In the genomic region with DNA sequence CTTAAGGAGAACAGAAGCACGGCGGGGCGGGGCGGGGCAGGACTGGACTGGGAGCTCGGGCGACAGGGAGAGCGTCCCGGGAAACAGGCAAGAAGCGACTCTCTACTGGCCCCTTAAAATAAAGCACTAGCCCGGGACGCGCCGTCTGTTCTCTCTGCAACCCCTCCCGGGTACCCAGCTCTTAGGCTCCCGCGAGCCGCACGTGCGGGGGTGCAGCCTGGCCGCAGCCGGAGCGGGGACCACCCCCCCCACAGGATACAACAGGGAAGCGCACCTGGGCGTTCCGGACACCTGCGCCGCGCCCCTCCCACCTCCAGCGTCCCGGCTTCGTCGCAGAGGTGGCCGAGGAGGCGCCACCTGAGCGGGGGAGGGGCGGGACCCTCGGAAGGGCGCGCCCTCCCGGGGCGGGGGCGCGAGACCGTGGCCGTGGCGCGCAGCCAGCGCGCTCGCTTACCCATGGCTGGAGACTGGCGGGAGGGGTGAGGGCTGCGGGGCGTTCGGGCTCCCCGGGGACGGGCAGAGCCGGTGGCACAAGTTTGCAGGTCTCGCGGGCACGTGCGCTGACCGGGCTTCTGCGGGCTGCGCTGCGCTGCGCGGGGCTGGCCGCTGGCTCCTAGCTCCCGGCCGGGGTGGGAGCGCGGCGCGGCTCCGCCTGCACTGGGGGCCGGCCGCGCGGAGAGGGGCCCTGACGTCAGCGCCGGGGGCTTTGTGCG, we compare ENCODE assay signal across 8 cellular contexts.
DNase-seq lines count a peak whose midpoint lies in the region; ATAC-seq and TF ChIP-seq lines count a peak whose summit lies in the region.

No MANE protein-coding gene starts in this region.

- DNase-seq in IMR-90 (peak; percentile 2), left ventricle myocardium inferior (peak; percentile 12), glomerular visceral epithelial cell (ENCODE audit: extremely low spot score) (no peak)
- DNase-seq in activated naive CD4-positive, alpha-beta T cell treated with anti-CD3 and anti-CD28 coated beads, Interleukin-2, amount 50 U/mL, for 16 hours = peak; percentile 10

- H2AFZ ChIP-seq in IMR-90 (replicated peaks; ENCODE audit: low read length, poor library complexity) = peak overlapping the region; percentile 77

- 5% methylated on average over 36 of the region's 83 CpGs; no CpG with 5 or more reads in 1 of the 2 experiments for WGBS in IMR-90 (ENCODE audit: extremely low coverage in 2 of 2, insufficient read length in 1 of 2), 2 experiments

- no peak overlapping the region for H3K4ac ChIP-seq in IMR-90 (ENCODE audit: low read depth, low read length)

- in situ Hi-C loops in IMR-90 (cut with MboI; ENCODE audit: low sequenced_read_pairs) = no loop called here

- no peaks in the 10 kb centered on the region; a peak in 1 of 22 replicates for H3K36me3 ChIP-seq in BLaER1 treated with 17β-estradiol and CSF1 and Interleukin-3, amounts not matched to agents 10 nM and 100 nM
- H3K36me3 ChIP-seq in IMR-90 (ENCODE audit: control insufficient read depth, insufficient read depth, low read length) (no peaks in the 10 kb centered on the region), left ventricle myocardium inferior (no peaks in the 10 kb centered on the region), rectal smooth muscle tissue (ENCODE audit: control insufficient read depth, insufficient read depth, low read length) (no peaks in the 10 kb centered on the region)

- H3K23ac ChIP-seq in IMR-90 (ENCODE audit: low read depth, low read length) = no peak overlapping the region

- no peak for TF ChIP-seq POLR2A in IMR-90 (IDR thresholded peaks at IDR 0.05; ENCODE audit: low read depth, low read length)

- no peak overlapping the region for H2BK20ac ChIP-seq in IMR-90 (ENCODE audit: low read depth, low read length)

- H3K27me3 ChIP-seq in BLaER1 treated with 17β-estradiol and CSF1 and Interleukin-3, amounts not matched to agents 10 nM and 100 nM = peaks cover 96 to 100% (median 100%) of the 10 kb centered on the region in 11 experiments
- H3K27me3 ChIP-seq in IMR-90 (ENCODE audit: control insufficient read depth, insufficient read depth, low read length) = peaks cover 42% of the 10 kb centered on the region
- H3K27me3 ChIP-seq in left ventricle myocardium inferior (ENCODE audit: low read depth) = peaks cover 12% of the 10 kb centered on the region
- H3K27me3 ChIP-seq in rectal smooth muscle tissue (ENCODE audit: control insufficient read depth, insufficient read depth, low read length) = peaks cover 4% of the 10 kb centered on the region

- H3K9me3 ChIP-seq in BLaER1 treated with 17β-estradiol and CSF1 and Interleukin-3, amounts not matched to agents 10 nM and 100 nM (replicated peaks in 1 of 11) = peaks cover 0 to 20% (median 0%) of the 10 kb centered on the region in 11 experiments; a peak in 7 of 22 replicates
- H3K9me3 ChIP-seq in IMR-90 (ENCODE audit: control insufficient read depth, insufficient read depth, low read length) (no peaks in the 10 kb centered on the region), left ventricle myocardium inferior (replicated peaks) (no peaks in the 10 kb centered on the region)

- no peak overlapping the region for H2BK15ac ChIP-seq in IMR-90 (ENCODE audit: low read depth, low read length)

- TF ChIP-seq CTCF in IMR-90 (conservative IDR thresholded peaks at IDR 0.05; ENCODE audit: low read depth, low read length) (no peak), left ventricle myocardium inferior (IDR thresholded peaks at IDR 0.05; ENCODE audit: borderline replicate concordance) (no peak)

- no peak overlapping the region for H3K56ac ChIP-seq in IMR-90 (ENCODE audit: extremely low read depth, insufficient read depth, low read length)

- H3K4me2 ChIP-seq in BLaER1 treated with 17β-estradiol and CSF1 and Interleukin-3, amounts not matched to agents 10 nM and 100 nM = peak overlapping the region; percentile 74 to 92 (median 86)
- peak overlapping the region; percentile 67 for H3K4me2 ChIP-seq in IMR-90 (ENCODE audit: low read depth, low read length)

- POLR2A ChIA-PET in IMR-90 (lab: Charles Lee; ENCODE audit: unreplicated experiment) = interaction anchor here (0.5 kb wide), 1 partner anchor 13 kb away, joined by 3 read pairs; no protein-coding TSS in a partner anchor

- dilution Hi-C loops in IMR-90 (cut with HindIII; ENCODE audit: low sequenced_read_pairs, unreplicated experiment) = no loop called here

- H2BK120ac ChIP-seq in IMR-90 (ENCODE audit: low read depth, low read length) = no peak overlapping the region

- H2AK5ac ChIP-seq in IMR-90 (ENCODE audit: low read depth, low read length) = no peak overlapping the region

- H3K79me1 ChIP-seq in IMR-90 (ENCODE audit: low read depth in 1 of 2, low read length in 2 of 2) = no peaks in the 10 kb centered on the region

- H3K9ac ChIP-seq in BLaER1 treated with 17β-estradiol and CSF1 and Interleukin-3, amounts not matched to agents 10 nM and 100 nM = peak overlapping the region; percentile 60 to 79 (median 67); a peak in 21 of 22 replicates
- H3K9ac ChIP-seq in IMR-90 (ENCODE audit: low read depth, low read length) (no peak overlapping the region), rectal smooth muscle tissue (ENCODE audit: low read length) (no peak overlapping the region)

- no TSS peak for BruUV-seq in IMR-90 (replicated peaks; lab: Mats Ljungman, UMichigan)

- no peak for TF ChIP-seq RAD21 in IMR-90 (IDR thresholded peaks at IDR 0.05; ENCODE audit: low read length)

- intact Hi-C loops in IMR-90 (cut with micrococcal nuclease) (no loop called here), left ventricle myocardium inferior (cut with micrococcal nuclease) (no loop called here)

- H4K20me1 ChIP-seq in BLaER1 treated with 17β-estradiol and CSF1 and Interleukin-3, amounts not matched to agents 10 nM and 100 nM = 0 out of 22 replicates have a peak, but pooled peaks cover 0 to 12% (median 0%) of the 10 kb centered on the region in 11 experiments
- H4K20me1 ChIP-seq in IMR-90 (ENCODE audit: insufficient read depth, low read length) = no peaks in the 10 kb centered on the region

- no peak overlapping the region for H3K18ac ChIP-seq in IMR-90 (ENCODE audit: low read depth, low read length)

- H3K4me3 ChIP-seq in BLaER1 treated with 17β-estradiol and CSF1 and Interleukin-3, amounts not matched to agents 10 nM and 100 nM = peak overlapping the region; percentile 53 to 74 (median 66)
- H3K4me3 ChIP-seq in IMR-90 (ENCODE audit: insufficient read depth, low read depth, low read length) = peak overlapping the region; percentile 43
- H3K4me3 ChIP-seq in left ventricle myocardium inferior = peak overlapping the region; percentile 69
- peak overlapping the region; percentile 59 for H3K4me3 ChIP-seq in rectal smooth muscle tissue (ENCODE audit: low read length)

- H4K5ac ChIP-seq in IMR-90 (ENCODE audit: low read depth, low read length) = no peak overlapping the region

- CTCF ChIA-PET in IMR-90 (lab: Yijun Ruan, JAX) = no interaction called here

- H3K14ac ChIP-seq in IMR-90 (replicated peaks; ENCODE audit: low read depth, low read length) = no peak overlapping the region

- peaks cover 0 to 20% (median 2%) of the 10 kb centered on the region in 10 experiments; a peak in 6 of 20 replicates for H3K4me1 ChIP-seq in BLaER1 treated with 17β-estradiol and CSF1 and Interleukin-3, amounts not matched to agents 10 nM and 100 nM
- 0 out of 2 replicates have a peak, but pooled peaks cover 2% of the 10 kb centered on the region for H3K4me1 ChIP-seq in IMR-90 (ENCODE audit: control insufficient read depth, insufficient read depth, low read length)
- peaks cover 6% of the 10 kb centered on the region for H3K4me1 ChIP-seq in left ventricle myocardium inferior
- no peaks in the 10 kb centered on the region for H3K4me1 ChIP-seq in rectal smooth muscle tissue (ENCODE audit: control insufficient read depth, insufficient read depth, low read length)

- H4K8ac ChIP-seq in IMR-90 (ENCODE audit: low read depth in 2 of 2, low read length in 2 of 2) = no peak overlapping the region

- H3K27ac ChIP-seq in BLaER1 treated with 17β-estradiol and CSF1 and Interleukin-3, amounts not matched to agents 10 nM and 100 nM = peak overlapping the region in 10 of 11 experiments; percentile 5 to 61 (median 54); a peak in 17 of 22 replicates
- H3K27ac ChIP-seq in IMR-90 (ENCODE audit: insufficient read depth, low read length) = no peak overlapping the region
- no peak overlapping the region for H3K27ac ChIP-seq in left ventricle myocardium inferior (replicated peaks)
- H3K27ac ChIP-seq in rectal smooth muscle tissue (ENCODE audit: low read depth, low read length) = no peak overlapping the region

- H3K9me1 ChIP-seq in IMR-90 (ENCODE audit: insufficient read depth, low read length) = no peaks in the 10 kb centered on the region

- no peak overlapping the region for H2AK9ac ChIP-seq in IMR-90 (replicated peaks; ENCODE audit: low read depth, low read length, poor library complexity)

- peak; percentile 57; the same call in 1 of the 2 replicates for ATAC-seq in IMR-90 (ENCODE audit: low read depth)
- ATAC-seq in HG03095 (IDR thresholded peaks at IDR 0.05; ENCODE audit: unreplicated experiment) = no peak
- ATAC-seq in GM19397 (IDR thresholded peaks at IDR 0.05; ENCODE audit: unreplicated experiment) = no peak

- no peak overlapping the region for H4K91ac ChIP-seq in IMR-90 (ENCODE audit: insufficient read depth, low read depth, low read length)

- H2BK5ac ChIP-seq in IMR-90 (ENCODE audit: low read depth, low read length, poor library complexity, severe bottlenecking) = no peak overlapping the region

TF ChIP-seq in IMR-90, 13 proteins besides CTCF, POLR2A, EP300 and RAD21:
- TF ChIP-seq BHLHE40 (IDR thresholded peaks at IDR 0.05; ENCODE audit: low read depth, low read length) = peak; percentile 50
- TF ChIP-seq MAZ (IDR thresholded peaks at IDR 0.05; ENCODE audit: borderline replicate concordance, low read depth, low read length) = no peak
- no peak for TF ChIP-seq NFE2L2 (IDR thresholded peaks at IDR 0.05; ENCODE audit: low read depth, low read length)
- TF ChIP-seq SMC3 (IDR thresholded peaks at IDR 0.05; ENCODE audit: low read depth, low read length) = no peak

Comparison
In these comparisons a context has a peak if more than half of its experiments do, and no peak if none do; other contexts are left out.
1. H3K27ac ChIP-seq: peak in BLaER1 treated with 17β-estradiol and CSF1 and Interleukin-3, amounts not matched to agents 10 nM and 100 nM (10 of 11); none in IMR-90 (single experiment), left ventricle myocardium inferior (single experiment) and rectal smooth muscle tissue (single experiment).
2. H3K9ac ChIP-seq: peak in BLaER1 treated with 17β-estradiol and CSF1 and Interleukin-3, amounts not matched to agents 10 nM and 100 nM (11 of 11); none in IMR-90 (single experiment) and rectal smooth muscle tissue (single experiment).
3. Peak in every context shown above with its lines, with median percentiles within 50 percentile points of each other: H3K4me3 ChIP-seq.